ENCODE assay signal across 25 cellular contexts in the genomic region with DNA sequence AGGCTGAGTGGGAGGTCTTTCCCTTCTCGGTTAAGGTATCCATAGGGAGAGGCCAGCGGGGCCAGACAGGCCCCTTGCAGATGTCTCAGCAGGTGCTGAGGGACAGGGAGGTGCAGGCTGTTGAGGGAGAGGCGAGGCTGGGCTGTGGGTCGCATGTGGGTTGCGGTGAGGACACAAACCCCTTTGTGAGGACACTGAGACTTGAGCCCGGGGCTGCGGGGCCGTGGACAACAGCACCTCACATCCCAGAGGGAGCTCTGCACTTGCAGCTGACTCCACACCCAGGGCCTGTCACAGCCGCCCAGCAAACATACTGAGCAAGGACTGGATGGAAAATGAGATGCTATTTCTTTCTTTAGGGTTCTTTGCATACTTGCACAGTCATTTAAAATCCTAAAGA.
"Had no signal": no experiment of that assay in that cellular context is flagged by ENCODE, and none has a peak within 500 bp of the region (broad histone marks: within the 10 kb centered on the region; RNA-seq: fewer than 3 reads in every experiment).

No MANE protein-coding gene starts in this region.

- H3K27me3 Mint-ChIP-seq: stimulated activated memory B cell treated with anti-CD40 and anti-IgM and Interleukin-4, amounts not matched to agents 10 μg/mL and 1 μg/mL and 100 μg/mL, for 72 hours; stimulated activated naive CD8-positive, alpha-beta T cell treated with anti-CD3 and anti-CD28 coated beads, Interleukin-15, amount 100 ng/mL, for 72 hours; T-cell had no signal

- H3K4me1 ChIP-seq: esophagus squamous epithelium, heart right ventricle, left lung, psoas muscle, sigmoid colon, tibial artery, upper lobe of right lung had no signal

- H3K9me3 ChIP-seq: esophagus squamous epithelium, heart right ventricle, left lung, mucosa of descending colon, ovary, psoas muscle, sigmoid colon, tibial artery, upper lobe of right lung had no signal

- H3K9me3 Mint-ChIP-seq: activated naive CD4-positive, alpha-beta T cell treated with anti-CD3 and anti-CD28 coated beads, Interleukin-2, amount 50 U/mL, for 72 hours; activated T-cell treated with anti-CD3 and anti-CD28 coated beads, Interleukin-2, amount 50 U/mL, for 72 hours; nephron; stimulated activated memory B cell treated with anti-CD40 and anti-IgM and Interleukin-4, amounts not matched to agents 10 μg/mL and 1 μg/mL and 100 μg/mL, for 72 hours; stimulated activated naive CD8-positive, alpha-beta T cell treated with anti-CD3 and anti-CD28 coated beads, Interleukin-15, amount 100 ng/mL, for 72 hours; T-cell had no signal

- H3K27ac ChIP-seq: esophagus squamous epithelium, heart right ventricle, left lung, ovary, psoas muscle, sigmoid colon, tibial artery, upper lobe of right lung had no signal

- H3K27me3 ChIP-seq: esophagus squamous epithelium, heart right ventricle, left lung, ovary, sigmoid colon, tibial artery, upper lobe of right lung had no signal

- ATAC-seq: activated naive CD4-positive, alpha-beta T cell treated with anti-CD3 and anti-CD28 coated beads, Interleukin-2, amount 50 U/mL, for 72 hours; activated T-cell treated with anti-CD3 and anti-CD28 coated beads, Interleukin-2, amount 50 U/mL, for 72 hours; heart right ventricle; left lung; mucosa of descending colon; psoas muscle; stimulated activated memory B cell treated with anti-CD40 and anti-IgM and Interleukin-4, amounts not matched to agents 10 μg/mL and 1 μg/mL and 100 μg/mL, for 72 hours; stimulated activated naive CD8-positive, alpha-beta T cell treated with anti-CD3 and anti-CD28 coated beads, Interleukin-15, amount 100 ng/mL, for 72 hours; T-cell; upper lobe of right lung had no signal

- H3K4me3 ChIP-seq: esophagus squamous epithelium, heart right ventricle, left lung, lung, mucosa of descending colon, ovary, psoas muscle, sigmoid colon, tibial artery, upper lobe of right lung had no signal

- H3K36me3 Mint-ChIP-seq: activated naive CD4-positive, alpha-beta T cell treated with anti-CD3 and anti-CD28 coated beads, Interleukin-2, amount 50 U/mL, for 72 hours had no signal

- H3K4me3 Mint-ChIP-seq: activated T-cell treated with anti-CD3 and anti-CD28 coated beads, Interleukin-2, amount 50 U/mL, for 72 hours; nephron; stimulated activated memory B cell treated with anti-CD40 and anti-IgM and Interleukin-4, amounts not matched to agents 10 μg/mL and 1 μg/mL and 100 μg/mL, for 72 hours; stimulated activated naive CD8-positive, alpha-beta T cell treated with anti-CD3 and anti-CD28 coated beads, Interleukin-15, amount 100 ng/mL, for 72 hours; T-cell had no signal

- H3K27ac Mint-ChIP-seq: activated naive CD4-positive, alpha-beta T cell treated with anti-CD3 and anti-CD28 coated beads, Interleukin-2, amount 50 U/mL, for 72 hours; activated T-cell treated with anti-CD3 and anti-CD28 coated beads, Interleukin-2, amount 50 U/mL, for 72 hours; nephron; stimulated activated memory B cell treated with anti-CD40 and anti-IgM and Interleukin-4, amounts not matched to agents 10 μg/mL and 1 μg/mL and 100 μg/mL, for 72 hours; T-cell had no signal

- DNase-seq: activated CD4-positive, alpha-beta T cell treated with anti-CD3 and anti-CD28 coated beads for 4 hours; activated CD4-positive, alpha-beta T cell treated with anti-CD3 and anti-CD28 coated beads, Interleukin-2, amount 50 U/mL, for 4 hours; activated naive CD4-positive, alpha-beta T cell; activated T-cell treated with anti-CD3 and anti-CD28 coated beads for 4 hours; activated T-cell treated with anti-CD3 and anti-CD28 coated beads, Interleukin-2, amount 50 U/mL, for 72 hours; dermis blood vessel endothelial cell; effector CD4-positive, alpha-beta T cell; esophagus squamous epithelium; heart right ventricle; kidney glomerular epithelial cell; left lung; mucosa of descending colon; ovary; psoas muscle; sigmoid colon; small intestine; stimulated activated CD4-positive, alpha-beta T cell treated with anti-CD3 and anti-CD28 coated beads, Interleukin-4, amount 100 ng/mL, for 24 hours; stimulated activated naive CD8-positive, alpha-beta T cell treated with anti-CD3 and anti-CD28 coated beads, Interleukin-15, amount 100 ng/mL, for 72 hours; T-cell; tibial artery; upper lobe of right lung had no signal

- H3K4me1 Mint-ChIP-seq: nephron; stimulated activated memory B cell treated with anti-CD40 and anti-IgM and Interleukin-4, amounts not matched to agents 10 μg/mL and 1 μg/mL and 100 μg/mL, for 72 hours; stimulated activated naive CD8-positive, alpha-beta T cell treated with anti-CD3 and anti-CD28 coated beads, Interleukin-15, amount 100 ng/mL, for 72 hours; T-cell had no signal

- H3K36me3 ChIP-seq: ovary had no signal
